Comparison of ENCODE assay signal across 30 cellular contexts in the genomic region with DNA sequence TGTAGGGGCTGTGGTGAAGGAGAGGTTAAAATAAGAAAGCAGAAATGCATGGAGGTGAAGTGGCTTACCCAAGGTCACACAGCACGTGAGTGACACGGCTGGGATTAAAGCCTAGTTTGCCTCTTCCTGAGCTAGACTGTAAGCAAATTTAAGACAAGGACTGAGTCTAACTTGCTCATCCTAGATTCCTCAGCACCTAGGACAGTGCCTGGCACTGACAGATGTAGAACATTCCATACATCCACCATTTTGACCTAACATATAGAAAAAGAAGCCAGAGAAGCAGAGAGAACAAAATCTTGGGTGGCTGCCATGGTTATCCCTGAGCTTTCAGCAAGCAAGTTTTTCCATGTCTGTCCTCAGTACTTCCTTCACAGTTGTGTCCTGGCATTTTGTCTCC.
"Had no signal": no experiment of that assay in that cellular context is flagged by ENCODE, and none has a peak within 500 bp of the region (broad histone marks: within the 10 kb centered on the region; RNA-seq: fewer than 3 reads in every experiment).

No MANE protein-coding gene starts in this region.

- H3K27me3 Mint-ChIP-seq: activated naive CD4-positive, alpha-beta T cell treated with anti-CD3 and anti-CD28 coated beads, Interleukin-2, amount 10 ng/mL, durations not matched to agents 7 days and 5 days had no signal

- H3K27ac ChIP-seq: PC-9, RWPE1 had no signal

- DNase-seq: activated CD4-positive, alpha-beta memory T cell treated with anti-CD3 and anti-CD28 coated beads for 36 hours; activated CD4-positive, alpha-beta T cell treated with anti-CD3 and anti-CD28 coated beads for 4 hours; activated CD4-positive, alpha-beta T cell treated with anti-CD3 and anti-CD28 coated beads, Interleukin-2, amount 50 U/mL, for 1 hour; activated CD8-positive, alpha-beta memory T cell treated with anti-CD3 and anti-CD28 coated beads, Interleukin-2, amount 50 U/mL, for 4 hours; activated effector memory CD4-positive, alpha-beta T cell treated with Interleukin-2 at 50 U/mL for 16 hours; activated naive CD4-positive, alpha-beta T cell treated with anti-CD3 and anti-CD28 coated beads, Interleukin-2, amount 10 ng/mL, durations not matched to agents 7 days and 5 days; activated naive CD8-positive, alpha-beta T cell treated with anti-CD3 and anti-CD28 coated beads, Interleukin-2, amount 50 U/mL, for 24 hours; activated T-cell treated with anti-CD3 and anti-CD28 coated beads for 4 hours; activated T-cell treated with anti-CD3 and anti-CD28 coated beads, Interleukin-2, amount 50 U/mL, for 4 hours; anterior cingulate cortex; caudate nucleus; cerebellar nuclear complex; Karpas-422; NCI-H1105 treated with DMSO at 0.1 percent for 48 hours; NCI-H1436; NCI-H1694; NCI-H1930; NCI-H2081 treated with DMSO at 0.1 percent for 48 hours; NCI-H524 treated with DMSO at 0.1 percent for 48 hours; PC-9 had no signal

- H3K4me3 ChIP-seq: PC-9 had no signal

- H3K4me2 ChIP-seq: PC-9 had no signal

- H3K9me3 Mint-ChIP-seq: activated CD4-positive, alpha-beta memory T cell treated with anti-CD3 and anti-CD28 coated beads for 36 hours; activated naive CD4-positive, alpha-beta T cell treated with anti-CD3 and anti-CD28 coated beads, Interleukin-2, amount 10 ng/mL, durations not matched to agents 7 days and 5 days; activated naive CD8-positive, alpha-beta T cell treated with anti-CD3 and anti-CD28 coated beads, Interleukin-2, amount 50 U/mL, for 24 hours; activated T-cell treated with anti-CD3 and anti-CD28 coated beads, Interleukin-2, amount 50 U/mL, for 4 hours; brain; T-helper 1 cell treated with Interleukin-12 subunit alpha and Interleukin-12 subunit beta and Interleukin-4 antibody, amounts not matched to agents 30 μg/mL and 1 μg/mL, for 36 hours; T-helper 2 cell treated with Interferon-gamma antibody and Interleukin-4, amounts not matched to agents 5 μg/mL and 100 μg/mL, for 36 hours had no signal

- H3K4me3 Mint-ChIP-seq: activated CD4-positive, alpha-beta memory T cell treated with anti-CD3 and anti-CD28 coated beads for 36 hours; activated naive CD4-positive, alpha-beta T cell treated with anti-CD3 and anti-CD28 coated beads, Interleukin-2, amount 10 ng/mL, durations not matched to agents 7 days and 5 days; activated naive CD8-positive, alpha-beta T cell; activated naive CD8-positive, alpha-beta T cell treated with anti-CD3 and anti-CD28 coated beads, Interleukin-2, amount 50 U/mL, for 24 hours; activated T-cell treated with anti-CD3 and anti-CD28 coated beads, Interleukin-2, amount 50 U/mL, for 4 hours; brain; T-helper 1 cell treated with Interleukin-12 subunit alpha and Interleukin-12 subunit beta and Interleukin-4 antibody, amounts not matched to agents 30 μg/mL and 1 μg/mL, for 36 hours; T-helper 2 cell treated with Interferon-gamma antibody and Interleukin-4, amounts not matched to agents 5 μg/mL and 100 μg/mL, for 36 hours had no signal

- H2AFZ ChIP-seq: PC-9 had no signal

- H3K27ac Mint-ChIP-seq: activated CD4-positive, alpha-beta memory T cell treated with anti-CD3 and anti-CD28 coated beads for 36 hours; activated naive CD4-positive, alpha-beta T cell treated with anti-CD3 and anti-CD28 coated beads, Interleukin-2, amount 10 ng/mL, durations not matched to agents 7 days and 5 days; activated naive CD8-positive, alpha-beta T cell; activated naive CD8-positive, alpha-beta T cell treated with anti-CD3 and anti-CD28 coated beads, Interleukin-2, amount 50 U/mL, for 24 hours; brain; T-helper 1 cell treated with Interleukin-12 subunit alpha and Interleukin-12 subunit beta and Interleukin-4 antibody, amounts not matched to agents 30 μg/mL and 1 μg/mL, for 36 hours; T-helper 2 cell treated with Interferon-gamma antibody and Interleukin-4, amounts not matched to agents 5 μg/mL and 100 μg/mL, for 36 hours had no signal

- H3K4me1 Mint-ChIP-seq: activated naive CD4-positive, alpha-beta T cell treated with anti-CD3 and anti-CD28 coated beads, Interleukin-2, amount 10 ng/mL, durations not matched to agents 7 days and 5 days; activated naive CD8-positive, alpha-beta T cell treated with anti-CD3 and anti-CD28 coated beads, Interleukin-2, amount 50 U/mL, for 24 hours had no signal

- FAIRE-seq: bronchial epithelial cell, RCC 7860, TTC549 had no signal

- ATAC-seq: activated CD4-positive, CD25-positive, alpha-beta regulatory T cell treated with anti-CD3 and anti-CD28 coated beads, Interleukin-2, amount 50 U/mL, for 24 hours; activated naive CD8-positive, alpha-beta T cell treated with anti-CD3 and anti-CD28 coated beads, Interleukin-2, amount 50 U/mL, for 24 hours; activated T-cell treated with anti-CD3 and anti-CD28 coated beads, Interleukin-2, amount 50 U/mL, for 4 hours; Right ventricle myocardium inferior had no signal

- H3K36me3 Mint-ChIP-seq: activated CD4-positive, alpha-beta memory T cell treated with anti-CD3 and anti-CD28 coated beads for 36 hours; activated naive CD4-positive, alpha-beta T cell treated with anti-CD3 and anti-CD28 coated beads, Interleukin-2, amount 10 ng/mL, durations not matched to agents 7 days and 5 days; activated naive CD8-positive, alpha-beta T cell; brain had no signal
